Comparison of ENCODE assay signal across 27 cellular contexts in the genomic region with DNA sequence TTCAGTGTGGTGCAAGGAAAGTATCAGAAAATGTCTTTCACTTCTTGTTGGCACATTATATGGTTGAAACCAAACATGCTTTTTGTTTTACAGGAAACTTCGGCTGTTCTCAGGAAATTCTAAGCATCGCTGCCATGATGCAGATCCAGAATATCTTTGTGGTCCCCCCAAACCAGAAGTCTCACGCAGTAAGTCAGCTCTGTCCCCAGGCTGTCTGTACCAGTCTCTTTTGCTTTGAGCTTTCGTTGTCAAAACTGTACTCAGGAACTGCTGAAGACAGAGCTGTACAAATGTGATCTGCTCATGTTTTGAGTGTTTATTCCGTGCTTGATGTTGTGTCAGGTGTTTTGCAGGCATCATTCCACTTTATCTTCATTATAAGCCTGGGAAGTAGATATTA. TPM values are rescaled to one million over a fixed set of nuclear protein-coding genes. Genes with fewer than 3 reads are reported as not detected.
DNase-seq lines count a peak whose midpoint lies in the region; ATAC-seq and TF ChIP-seq lines count a peak whose summit lies in the region.
"Had no signal": no experiment of that assay in that cellular context is flagged by ENCODE, and none has a peak within 500 bp of the region (broad histone marks: within the 10 kb centered on the region; RNA-seq: fewer than 3 reads in every experiment).

No MANE protein-coding gene starts in this region.

- POLR2A ChIA-PET in activated CD4-positive, alpha-beta T cell treated with anti-CD3 and anti-CD28 coated beads for 36 hours (lab: Charles Lee) = no interaction called here
- POLR2A ChIA-PET in activated CD4-positive, alpha-beta T cell treated with anti-CD3 and anti-CD28 coated beads, Interleukin-2, amount 10 ng/mL, durations not matched to agents 7 days and 5 days (lab: Charles Lee) = interaction anchor here (0.6 kb wide), 1 partner anchor 24 kb away, joined by 3 read pairs; no protein-coding TSS in a partner anchor

- H3K36me3 ChIP-seq in OCI-LY3 (replicated peaks; ENCODE audit: low read depth, low read length) = peaks cover 65% of the 10 kb centered on the region

- H4K20me1 ChIP-seq in OCI-LY3 (ENCODE audit: insufficient read depth, low read length) = no peaks in the 10 kb centered on the region

- H3K4me1 Mint-ChIP-seq in activated CD4-positive, alpha-beta T cell treated with anti-CD3 and anti-CD28 coated beads for 36 hours = peaks cover 62% of the 10 kb centered on the region
- peaks cover 48% of the 10 kb centered on the region for H3K4me1 Mint-ChIP-seq in activated CD4-positive, alpha-beta T cell treated with anti-CD3 and anti-CD28 coated beads, Interleukin-2, amount 10 ng/mL, durations not matched to agents 7 days and 5 days
- peaks cover 7% of the 10 kb centered on the region for H3K4me1 Mint-ChIP-seq in endothelial cell (ENCODE audit: unreplicated experiment)

- H2AFZ ChIP-seq in OCI-LY3 (ENCODE audit: low read depth, low read length) = no peak overlapping the region

- H3K4me3 ChIP-seq in OCI-LY3 (ENCODE audit: low read length) (peak overlapping the region; percentile 8; the same call in 1 of the 2 replicates), right cardiac atrium (ENCODE audit: low read length) (no peak overlapping the region)
- H3K4me3 ChIP-seq: Peyer's patch, SJSA1, smooth muscle cell, stomach, transverse colon had no signal

- peak; percentile 43 for DNase-seq in activated CD4-positive, alpha-beta T cell treated with anti-CD3 and anti-CD28 coated beads for 36 hours
- DNase-seq in activated CD4-positive, alpha-beta T cell treated with anti-CD3 and anti-CD28 coated beads, Interleukin-2, amount 10 ng/mL, durations not matched to agents 7 days and 5 days = no peak
- no peak for DNase-seq in endothelial cell (ENCODE audit: low spot score)
- DNase-seq in iPS-NIHi7 (ENCODE audit: extremely low spot score) = no peak
- DNase-seq in right cardiac atrium = no peak
- no peak for DNase-seq in NCI-H2081 treated with DMSO at 0.1 percent for 48 hours (lab: John Stamatoyannopoulos, UW)
- DNase-seq: activated CD4-positive, alpha-beta T cell treated with anti-CD3 and anti-CD28 coated beads for 4 hours; CD8-positive, alpha-beta T cell; central memory CD4-positive, alpha-beta T cell; dermis blood vessel endothelial cell; DMS153; head of caudate nucleus; IMR-90; NCI-H1105; NCI-H510A treated with DMSO at 0.1 percent for 48 hours; occipital lobe; Peyer's patch; stimulated activated CD4-positive, alpha-beta T cell treated with anti-CD3 and anti-CD28 coated beads, Interleukin-2, amount 100 ng/mL, for 48 hours; stomach; transverse colon had no signal

- peak; percentile 57 for ATAC-seq in activated CD4-positive, alpha-beta T cell treated with anti-CD3 and anti-CD28 coated beads for 36 hours
- ATAC-seq in GM21390 (IDR thresholded peaks at IDR 0.05; ENCODE audit: unreplicated experiment) (peak; percentile 46), right cardiac atrium (no peak)
- ATAC-seq: CD8-positive, alpha-beta T cell had no signal

- TF ChIP-seq CTCF in OCI-LY3 (IDR thresholded peaks at IDR 0.05; ENCODE audit: low read depth, low read length) (no peak), endothelial cell (IDR thresholded peaks at IDR 0.05; ENCODE audit: unreplicated experiment) (no peak)

- H3K27me3 Mint-ChIP-seq in activated CD4-positive, alpha-beta T cell treated with anti-CD3 and anti-CD28 coated beads for 36 hours = no peaks in the 10 kb centered on the region
- no peaks in the 10 kb centered on the region for H3K27me3 Mint-ChIP-seq in activated CD4-positive, alpha-beta T cell treated with anti-CD3 and anti-CD28 coated beads, Interleukin-2, amount 10 ng/mL, durations not matched to agents 7 days and 5 days
- peaks cover 1% of the 10 kb centered on the region for H3K27me3 Mint-ChIP-seq in endothelial cell (ENCODE audit: unreplicated experiment)
- H3K27me3 Mint-ChIP-seq: activated naive CD4-positive, alpha-beta T cell treated with anti-CD3 and anti-CD28 coated beads, Interleukin-2, amount 50 U/mL, for 24 hours; memory B cell had no signal

- peak overlapping the region; percentile 64 for H3K4me2 ChIP-seq in OCI-LY3 (ENCODE audit: low read length)
- H3K4me2 ChIP-seq: smooth muscle cell had no signal

- H3K36me3 Mint-ChIP-seq in activated CD4-positive, alpha-beta T cell treated with anti-CD3 and anti-CD28 coated beads for 36 hours (ENCODE audit: low read depth) = peaks cover 66% of the 10 kb centered on the region
- H3K36me3 Mint-ChIP-seq in activated CD4-positive, alpha-beta T cell treated with anti-CD3 and anti-CD28 coated beads, Interleukin-2, amount 10 ng/mL, durations not matched to agents 7 days and 5 days (ENCODE audit: low read depth) = peaks cover 76% of the 10 kb centered on the region
- peaks cover 31% of the 10 kb centered on the region for H3K36me3 Mint-ChIP-seq in endothelial cell (ENCODE audit: low read depth, unreplicated experiment)

- no peaks in the 10 kb centered on the region for H3K9me3 ChIP-seq in OCI-LY3 (ENCODE audit: insufficient read depth, low read length)
- no peaks in the 10 kb centered on the region for H3K9me3 ChIP-seq in right cardiac atrium (ENCODE audit: control insufficient read depth, low read length)
- H3K9me3 ChIP-seq: Peyer's patch, SJSA1, stomach, transverse colon had no signal

- H3K27ac ChIP-seq in OCI-LY3 (ENCODE audit: low read length) (peak overlapping the region; percentile 83), right cardiac atrium (ENCODE audit: low read length) (no peak overlapping the region)
- H3K27ac ChIP-seq: 22Rv1, Peyer's patch, SJSA1, transverse colon had no signal

- intact Hi-C loops in activated CD4-positive, alpha-beta T cell treated with anti-CD3 and anti-CD28 coated beads for 36 hours (cut with DNase I, micrococcal nuclease) = no loop called here
- intact Hi-C loops in right cardiac atrium (cut with DNase I) = no loop called here

- CTCF ChIA-PET in activated CD4-positive, alpha-beta T cell treated with anti-CD3 and anti-CD28 coated beads for 36 hours (lab: Charles Lee) = no interaction called here
- CTCF ChIA-PET in activated CD4-positive, alpha-beta T cell treated with anti-CD3 and anti-CD28 coated beads, Interleukin-2, amount 10 ng/mL, durations not matched to agents 7 days and 5 days (lab: Charles Lee) = interaction anchor here (0.7 to 1.7 kb wide), 7 partner anchors 8 to 376 kb away, joined by 3 to 6 read pairs (median 3); no protein-coding TSS in a partner anchor

- H3K27ac Mint-ChIP-seq in activated CD4-positive, alpha-beta T cell treated with anti-CD3 and anti-CD28 coated beads for 36 hours = no peak overlapping the region
- no peak overlapping the region for H3K27ac Mint-ChIP-seq in activated CD4-positive, alpha-beta T cell treated with anti-CD3 and anti-CD28 coated beads, Interleukin-2, amount 10 ng/mL, durations not matched to agents 7 days and 5 days
- H3K27ac Mint-ChIP-seq in endothelial cell (ENCODE audit: unreplicated experiment) = no peak overlapping the region
- H3K27ac Mint-ChIP-seq: activated naive CD4-positive, alpha-beta T cell treated with anti-CD3 and anti-CD28 coated beads, Interleukin-2, amount 50 U/mL, for 24 hours; CD8-positive, alpha-beta T cell; memory B cell had no signal

- H3K4me1 ChIP-seq in OCI-LY3 (ENCODE audit: low read length) = peaks cover 71% of the 10 kb centered on the region
- H3K4me1 ChIP-seq in right cardiac atrium (ENCODE audit: control insufficient read depth, insufficient read depth, low read length) = no peaks in the 10 kb centered on the region
- H3K4me1 ChIP-seq: Peyer's patch, SJSA1, stomach, transverse colon had no signal

- peaks cover 4% of the 10 kb centered on the region; the same call in 1 of the 2 replicates for H3K79me2 ChIP-seq in OCI-LY3 (ENCODE audit: low read length)

- WGBS in right cardiac atrium = 92% methylated on average over 5 of the region's 5 CpGs

- H3K4me3 Mint-ChIP-seq in activated CD4-positive, alpha-beta T cell treated with anti-CD3 and anti-CD28 coated beads for 36 hours = no peak overlapping the region
- H3K4me3 Mint-ChIP-seq in activated CD4-positive, alpha-beta T cell treated with anti-CD3 and anti-CD28 coated beads, Interleukin-2, amount 10 ng/mL, durations not matched to agents 7 days and 5 days = no peak overlapping the region
- peak overlapping the region; percentile 42 for H3K4me3 Mint-ChIP-seq in endothelial cell (ENCODE audit: unreplicated experiment)
- H3K4me3 Mint-ChIP-seq: activated naive CD4-positive, alpha-beta T cell treated with anti-CD3 and anti-CD28 coated beads, Interleukin-2, amount 50 U/mL, for 24 hours; CD8-positive, alpha-beta T cell; memory B cell had no signal

- H3K9me3 Mint-ChIP-seq in activated CD4-positive, alpha-beta T cell treated with anti-CD3 and anti-CD28 coated beads for 36 hours (ENCODE audit: low read depth) = no peaks in the 10 kb centered on the region
- H3K9me3 Mint-ChIP-seq in activated CD4-positive, alpha-beta T cell treated with anti-CD3 and anti-CD28 coated beads, Interleukin-2, amount 10 ng/mL, durations not matched to agents 7 days and 5 days = no peaks in the 10 kb centered on the region
- no peaks in the 10 kb centered on the region for H3K9me3 Mint-ChIP-seq in endothelial cell (ENCODE audit: unreplicated experiment)
- H3K9me3 Mint-ChIP-seq: activated naive CD4-positive, alpha-beta T cell treated with anti-CD3 and anti-CD28 coated beads, Interleukin-2, amount 50 U/mL, for 24 hours; CD8-positive, alpha-beta T cell; memory B cell had no signal

- H3K27me3 ChIP-seq in OCI-LY3 (ENCODE audit: low read depth, low read length) (no peaks in the 10 kb centered on the region), right cardiac atrium (ENCODE audit: control insufficient read depth, insufficient read depth) (no peaks in the 10 kb centered on the region)
- H3K27me3 ChIP-seq: Peyer's patch, SJSA1, stomach, transverse colon had no signal

- peak overlapping the region; percentile 31; the same call in 1 of the 2 replicates for H3K9ac ChIP-seq in OCI-LY3 (ENCODE audit: low read length)

RNA-seq across cellular contexts. Expression of gene DHX35, which starts 59.6 kb away (rescaled TPM):
- total RNA-seq in activated CD4-positive, alpha-beta T cell treated with anti-CD3 and anti-CD28 coated beads for 36 hours = 10 to 100 TPM in 1 of 2 experiments, 1 to 10 TPM in 1; 8.7 to 12.0 TPM
- 10 to 100 TPM in 1 of 2 experiments, 1 to 10 TPM in 1; 8.8 to 10.3 TPM for total RNA-seq in activated CD4-positive, alpha-beta T cell treated with anti-CD3 and anti-CD28 coated beads, Interleukin-2, amount 10 ng/mL, durations not matched to agents 7 days and 5 days
- total RNA-seq in endothelial cell (ENCODE audit: unreplicated experiment) (10.5 TPM), right cardiac atrium (10 to 100 TPM; 19.9 to 27.5 (median 21.3) TPM)
- polyA plus RNA-seq in right cardiac atrium = 11.6 TPM

Comparison
In these comparisons a context has a peak if more than half of its experiments do, and no peak if none do; other contexts are left out.
1. ATAC-seq: peak in activated CD4-positive, alpha-beta T cell treated with anti-CD3 and anti-CD28 coated beads for 36 hours (single experiment) and GM21390 (single experiment); none in right cardiac atrium (0 of 2).